Comparison of ENCODE assay signal across 8 cellular contexts in genomic region chr6:111566873-111567517, GRCh38. TPM values are rescaled to one million over a fixed set of nuclear protein-coding genes. Genes with fewer than 3 reads are reported as not detected.
DNase-seq lines count a peak whose midpoint lies in the region; FAIRE-seq and TF ChIP-seq lines count a peak whose summit lies in the region.

No MANE protein-coding gene starts in this region.

- H3K9ac ChIP-seq in kidney (ENCODE audit: low read length in 2 of 2): no peak overlapping the region

- H3K27ac ChIP-seq in caudate nucleus (ENCODE audit: low read depth, low read length): peak overlapping the region; percentile 74
- H3K27ac ChIP-seq in kidney (ENCODE audit: low read depth in 2 of 2, low read length in 2 of 2): peak overlapping the region in 1 of 2 donors; percentile 5

- H3K27ac Mint-ChIP-seq in neural crest cell (ENCODE audit: unreplicated experiment) (peak overlapping the region; percentile 88), Calu3 (ENCODE audit: unreplicated experiment) (no peak overlapping the region)

- intact Hi-C loops in Calu3 (cut with micrococcal nuclease; ENCODE audit: unreplicated experiment) (no loop called here), kidney (cut with DNase I) (no loop called here)

- no peaks in the 10 kb centered on the region for H3K27me3 Mint-ChIP-seq in neural crest cell (ENCODE audit: low read depth)
- H3K27me3 Mint-ChIP-seq in Calu3 (ENCODE audit: unreplicated experiment): no peaks in the 10 kb centered on the region

- H3K9me3 ChIP-seq in kidney (ENCODE audit: control insufficient read depth in 1 of 2, low read length in 2 of 2): no peaks in the 10 kb centered on the region

- FAIRE-seq in kidney (lab: Jason Lieb, UNC): no peak

- peak overlapping the region in 1 of 2 donors; percentile 19 for H3K4me3 ChIP-seq in kidney (ENCODE audit: low read length in 2 of 2)

- H3K36me3 ChIP-seq in kidney (ENCODE audit: control insufficient read depth in 1 of 2, insufficient read depth in 2 of 2, low read length in 2 of 2): peaks cover 11 to 23% of the 10 kb centered on the region in 2 donors

- H3K4me1 Mint-ChIP-seq in neural crest cell: peaks cover 38% of the 10 kb centered on the region
- no peaks in the 10 kb centered on the region for H3K4me1 Mint-ChIP-seq in Calu3 (ENCODE audit: low read depth, unreplicated experiment)

- TF ChIP-seq CTCF in neural crest cell (conservative IDR thresholded peaks at IDR 0.05): no peak
- TF ChIP-seq CTCF in Calu3 (IDR thresholded peaks at IDR 0.05; ENCODE audit: unreplicated experiment): no peak
- TF ChIP-seq CTCF in GM20000 (IDR thresholded peaks at IDR 0.05; ENCODE audit: extremely low read depth, missing control alignments): no peak
- no peak for TF ChIP-seq CTCF in kidney (IDR thresholded peaks at IDR 0.05; ENCODE audit: borderline replicate concordance, extremely low read depth, insufficient read depth)

- H3K9me3 Mint-ChIP-seq in neural crest cell: no peaks in the 10 kb centered on the region
- H3K9me3 Mint-ChIP-seq in Calu3 (ENCODE audit: low read depth, unreplicated experiment): no peaks in the 10 kb centered on the region

- BruUV-seq in Calu3 (replicated peaks; lab: Mats Ljungman, UMichigan): no TSS peak

- CTCF ChIA-PET in Calu3 (lab: Charles Lee): no interaction called here

- H3K4me1 ChIP-seq in kidney (ENCODE audit: control insufficient read depth in 1 of 2, insufficient read depth in 1 of 2, low read depth in 1 of 2, low read length in 2 of 2): peaks cover 0 to 9% of the 10 kb centered on the region in 2 donors

- DNase-seq in DMS79 treated with DMSO at 0.1 percent for 48 hours (lab: John Stamatoyannopoulos, UW) (peak; percentile 89), NCI-H2171 treated with DMSO at 0.1 percent for 48 hours (lab: John Stamatoyannopoulos, UW) (peak; percentile 78), caudate nucleus (lab: John Stamatoyannopoulos, UW) (peak in 37 of 61 donors; percentile 12 to 80 (median 35)), neural crest cell (ENCODE audit: low read depth, low spot score) (no peak), kidney glomerular epithelial cell (lab: John Stamatoyannopoulos, UW) (no peak), Calu3 (no peak), GM20000 (ENCODE audit: low spot score) (no peak), kidney (no peak)

- H3K36me3 Mint-ChIP-seq in neural crest cell (ENCODE audit: low read depth) (peaks cover 3% of the 10 kb centered on the region), Calu3 (ENCODE audit: insufficient read depth, unreplicated experiment) (peaks cover 36% of the 10 kb centered on the region)

- H3K4me3 Mint-ChIP-seq in neural crest cell (peak overlapping the region; percentile 44), Calu3 (ENCODE audit: low read depth, unreplicated experiment) (no peak overlapping the region)

RNA-seq across cellular contexts. Expression of gene TRAF3IP2, which starts 38.7 kb away (rescaled TPM):
- total RNA-seq in neural crest cell (1.8 and 2.4 TPM in 2 replicates), Calu3 (2022) (39.2 and 42.0 TPM in 2 replicates), kidney (30.0 TPM)
- polyA plus RNA-seq in kidney (ENCODE audit: insufficient read depth, low read depth, low replicate concordance): 15.7 TPM

Comparison
In these comparisons a context has a peak if more than half of its experiments do, and no peak if none do; other contexts are left out.
1. DNase-seq: peak in DMS79 treated with DMSO at 0.1 percent for 48 hours (single experiment), NCI-H2171 treated with DMSO at 0.1 percent for 48 hours (single experiment) and caudate nucleus (37 of 61); none in neural crest cell (single experiment), kidney glomerular epithelial cell (single experiment), Calu3 (single experiment), GM20000 (single experiment) and kidney (single experiment).